Comparison of ENCODE assay signal across 16 cellular contexts in the genomic region with DNA sequence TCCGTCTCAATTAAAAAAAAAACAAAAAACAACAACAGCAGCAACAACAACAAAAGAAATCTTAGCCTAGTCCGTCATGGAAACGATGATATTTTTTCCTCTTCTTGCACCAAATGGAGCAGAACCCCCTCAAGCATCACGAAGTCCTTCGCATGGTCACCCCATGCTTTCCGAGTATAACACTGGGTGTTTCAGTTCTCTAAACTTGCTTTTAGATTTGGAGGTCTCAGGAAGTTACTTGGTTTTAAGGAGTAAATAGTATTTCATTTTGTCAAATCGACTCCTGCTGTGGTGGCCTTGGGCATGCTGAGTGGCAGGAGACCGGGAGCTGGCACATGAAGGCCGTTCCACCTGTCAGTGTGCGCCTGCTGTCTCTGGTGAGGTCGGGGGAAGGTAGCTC.
A peak's percentile ranks its signal among the peaks of the same experiment; 100 is the strongest.
DNase-seq lines count a peak whose midpoint lies in the region; ATAC-seq and TF ChIP-seq lines count a peak whose summit lies in the region.
"Had no signal": no experiment of that assay in that cellular context is flagged by ENCODE, and none has a peak within 500 bp of the region (broad histone marks: within the 10 kb centered on the region; RNA-seq: fewer than 3 reads in every experiment).

No MANE protein-coding gene starts in this region.

- no peaks in the 10 kb centered on the region for H3K27me3 ChIP-seq in spleen (replicated peaks in 1 of 7)
- H3K27me3 ChIP-seq: neural progenitor cell had no signal

- peaks cover 34 to 79% (median 64%) of the 10 kb centered on the region in 6 donors for H3K4me1 ChIP-seq in spleen
- H3K4me1 ChIP-seq: neural progenitor cell had no signal

- peaks cover 0 to 96% (median 55%) of the 10 kb centered on the region in 6 donors for H3K36me3 ChIP-seq in spleen
- H3K36me3 ChIP-seq: neural progenitor cell had no signal

- peak overlapping the region in 1 of 2 donors; percentile 17 for H3K4me3 Mint-ChIP-seq in activated T-cell treated with anti-CD3 and anti-CD28 coated beads, Interleukin-2, amount 50 U/mL, for 72 hours
- no peak overlapping the region for H3K4me3 Mint-ChIP-seq in activated T-helper 1 cell treated with anti-CD3 and anti-CD28 coated beads, Interleukin-12 subunit alpha, Interleukin-12 subunit beta, Interleukin-2, Interleukin-4 antibody, amounts not matched to agents 30 ng/mL and 10 ng/mL and 1 ng/mL, durations not matched to agents 14 hours and 24 hours and 36 hours

- H3K27me3 Mint-ChIP-seq in activated T-cell treated with anti-CD3 and anti-CD28 coated beads, Interleukin-2, amount 50 U/mL, for 72 hours (ENCODE audit: low read depth) = no peaks in the 10 kb centered on the region
- no peaks in the 10 kb centered on the region for H3K27me3 Mint-ChIP-seq in activated T-helper 1 cell treated with anti-CD3 and anti-CD28 coated beads, Interleukin-12 subunit alpha, Interleukin-12 subunit beta, Interleukin-2, Interleukin-4 antibody, amounts not matched to agents 30 ng/mL and 10 ng/mL and 1 ng/mL, durations not matched to agents 14 hours and 24 hours and 36 hours (ENCODE audit: insufficient read depth)

- H3K27ac ChIP-seq in spleen = peak overlapping the region; percentile 75 to 89 (median 84)
- H3K27ac ChIP-seq: HL-60, neural progenitor cell, VCaP had no signal

- DNase-seq in activated T-cell treated with anti-CD3 and anti-CD28 coated beads, Interleukin-2, amount 50 U/mL, for 72 hours = no peak
- DNase-seq in activated T-cell treated with anti-CD3 and anti-CD28 coated beads for 4 hours (no peak), spleen (no peak), NCI-H2029 treated with DMSO at 0.1 percent for 48 hours (lab: John Stamatoyannopoulos, UW) (no peak), NCI-H1092 (lab: John Stamatoyannopoulos, UW) (no peak)
- no peak for DNase-seq in activated T-helper 1 cell treated with anti-CD3 and anti-CD28 coated beads, Interleukin-12 subunit alpha, Interleukin-12 subunit beta, Interleukin-2, Interleukin-4 antibody, amounts not matched to agents 30 ng/mL and 10 ng/mL and 1 ng/mL, durations not matched to agents 14 hours and 24 hours and 36 hours (ENCODE audit: low spot score)
- DNase-seq: caudate nucleus; COR-L47; effector CD8-positive, alpha-beta T cell; retina had no signal

- H3K9me3 ChIP-seq in spleen = peaks cover 0 to 12% (median 8%) of the 10 kb centered on the region in 8 donors

- intact Hi-C loops in activated T-helper 1 cell treated with anti-CD3 and anti-CD28 coated beads, Interleukin-12 subunit alpha, Interleukin-12 subunit beta, Interleukin-2, Interleukin-4 antibody, amounts not matched to agents 30 ng/mL and 10 ng/mL and 1 ng/mL, durations not matched to agents 14 hours and 24 hours and 36 hours (cut with micrococcal nuclease) = no loop called here
- intact Hi-C loops in spleen (cut with DNase I; ENCODE audit: low total_unique reads) = no loop called here

- no peak for TF ChIP-seq CTCF in spleen (IDR thresholded peaks at IDR 0.05 in 8 of 11, conservative IDR thresholded peaks at IDR 0.05 in 3 of 11)

- peak overlapping the region; percentile 81 for H3K27ac Mint-ChIP-seq in activated T-cell treated with anti-CD3 and anti-CD28 coated beads, Interleukin-2, amount 50 U/mL, for 72 hours
- peak overlapping the region; percentile 48 for H3K27ac Mint-ChIP-seq in activated T-helper 1 cell treated with anti-CD3 and anti-CD28 coated beads, Interleukin-12 subunit alpha, Interleukin-12 subunit beta, Interleukin-2, Interleukin-4 antibody, amounts not matched to agents 30 ng/mL and 10 ng/mL and 1 ng/mL, durations not matched to agents 14 hours and 24 hours and 36 hours
- H3K27ac Mint-ChIP-seq: neural progenitor cell had no signal

- 74 to 81% (median 78%) methylated on average over 11 of the region's 11 CpGs for WGBS in spleen, 5 donors

- H3K4me3 ChIP-seq in spleen = peak overlapping the region in 1 of 8 donors; percentile 12
- H3K4me3 ChIP-seq: neural progenitor cell had no signal

- TF ChIP-seq POLR2A in spleen (IDR thresholded peaks at IDR 0.05) = no peak

- H3K9me3 Mint-ChIP-seq in activated T-cell treated with anti-CD3 and anti-CD28 coated beads, Interleukin-2, amount 50 U/mL, for 72 hours = peaks cover 2 to 4% of the 10 kb centered on the region in 2 donors
- H3K9me3 Mint-ChIP-seq in activated T-helper 1 cell treated with anti-CD3 and anti-CD28 coated beads, Interleukin-12 subunit alpha, Interleukin-12 subunit beta, Interleukin-2, Interleukin-4 antibody, amounts not matched to agents 30 ng/mL and 10 ng/mL and 1 ng/mL, durations not matched to agents 14 hours and 24 hours and 36 hours = peaks cover 15% of the 10 kb centered on the region

- H3K4me1 Mint-ChIP-seq in activated T-cell treated with anti-CD3 and anti-CD28 coated beads, Interleukin-2, amount 50 U/mL, for 72 hours (ENCODE audit: low read depth) = peaks cover 59% of the 10 kb centered on the region
- H3K4me1 Mint-ChIP-seq in activated T-helper 1 cell treated with anti-CD3 and anti-CD28 coated beads, Interleukin-12 subunit alpha, Interleukin-12 subunit beta, Interleukin-2, Interleukin-4 antibody, amounts not matched to agents 30 ng/mL and 10 ng/mL and 1 ng/mL, durations not matched to agents 14 hours and 24 hours and 36 hours (ENCODE audit: low read depth) = peaks cover 43% of the 10 kb centered on the region

- H3K36me3 Mint-ChIP-seq in activated T-cell treated with anti-CD3 and anti-CD28 coated beads, Interleukin-2, amount 50 U/mL, for 72 hours (ENCODE audit: insufficient read depth in 2 of 2) = peaks cover 17 to 56% of the 10 kb centered on the region in 2 donors
- peaks cover 75% of the 10 kb centered on the region for H3K36me3 Mint-ChIP-seq in activated T-helper 1 cell treated with anti-CD3 and anti-CD28 coated beads, Interleukin-12 subunit alpha, Interleukin-12 subunit beta, Interleukin-2, Interleukin-4 antibody, amounts not matched to agents 30 ng/mL and 10 ng/mL and 1 ng/mL, durations not matched to agents 14 hours and 24 hours and 36 hours (ENCODE audit: low read depth)

- ATAC-seq in activated T-cell treated with anti-CD3 and anti-CD28 coated beads, Interleukin-2, amount 50 U/mL, for 72 hours (replicated peaks in 1 of 2) = no peak
- peak; percentile 33 for ATAC-seq in GM18868 (IDR thresholded peaks at IDR 0.05; ENCODE audit: unreplicated experiment)
- no peak for ATAC-seq in HG03025 (IDR thresholded peaks at IDR 0.05; ENCODE audit: low FRiP score, unreplicated experiment)
- ATAC-seq: Panc1 had no signal
